1 cellular context compared by ENCODE assay signal in the genomic region with DNA sequence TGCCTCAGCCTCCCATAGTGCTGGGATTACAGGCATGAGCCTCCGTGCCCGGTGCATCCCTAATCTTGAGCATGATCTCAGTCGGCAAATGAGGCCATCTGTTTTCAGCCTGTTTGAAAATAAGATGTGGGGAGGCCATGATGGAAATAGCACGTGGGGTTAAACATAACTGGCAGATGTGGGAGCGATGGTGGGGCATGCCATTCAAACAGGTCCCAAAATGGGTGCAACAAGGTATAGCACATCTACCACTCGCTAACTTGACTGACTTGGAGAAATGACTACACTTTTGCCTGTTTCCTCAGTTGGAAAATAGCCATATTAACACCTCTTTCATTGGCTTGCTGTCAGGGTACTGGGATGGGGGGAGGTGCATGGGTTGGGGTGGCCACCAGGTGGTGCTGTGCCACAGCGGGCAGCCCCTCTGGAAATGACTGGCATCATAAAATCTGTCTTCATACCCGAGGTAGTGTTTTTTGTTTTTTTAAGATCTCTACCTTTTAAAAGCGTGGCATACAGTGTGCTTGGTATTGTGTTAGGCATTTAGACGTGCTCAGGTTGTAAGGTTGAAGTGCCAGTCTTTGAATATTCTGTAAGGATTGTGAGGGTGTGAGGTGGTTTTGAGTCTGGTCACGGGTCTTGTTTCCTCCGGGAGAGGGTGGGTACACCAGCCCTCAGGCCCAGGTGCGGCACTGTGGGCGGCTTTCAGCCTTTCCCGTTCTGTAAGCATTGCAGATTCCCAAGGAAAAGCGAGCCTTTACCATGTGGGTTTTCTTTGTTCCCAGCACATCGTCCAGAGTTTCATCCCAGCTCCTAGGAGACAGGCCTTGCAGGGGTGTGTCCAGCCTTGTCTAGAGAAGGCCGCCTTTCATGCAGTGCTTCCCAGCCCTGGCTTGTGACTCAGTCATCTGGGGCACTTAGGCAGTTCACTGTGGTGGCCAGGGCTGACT.
TF ChIP-seq lines count a peak whose summit lies in the region.

No MANE protein-coding gene starts in this region.

TF ChIP-seq in SK-N-SH treated with all-trans-retinoic acid at 6 μM for 48 hours, 23 proteins besides CTCF, POLR2A, EP300 and RAD21 (continued from another document):
- TF ChIP-seq, protein P1, sequence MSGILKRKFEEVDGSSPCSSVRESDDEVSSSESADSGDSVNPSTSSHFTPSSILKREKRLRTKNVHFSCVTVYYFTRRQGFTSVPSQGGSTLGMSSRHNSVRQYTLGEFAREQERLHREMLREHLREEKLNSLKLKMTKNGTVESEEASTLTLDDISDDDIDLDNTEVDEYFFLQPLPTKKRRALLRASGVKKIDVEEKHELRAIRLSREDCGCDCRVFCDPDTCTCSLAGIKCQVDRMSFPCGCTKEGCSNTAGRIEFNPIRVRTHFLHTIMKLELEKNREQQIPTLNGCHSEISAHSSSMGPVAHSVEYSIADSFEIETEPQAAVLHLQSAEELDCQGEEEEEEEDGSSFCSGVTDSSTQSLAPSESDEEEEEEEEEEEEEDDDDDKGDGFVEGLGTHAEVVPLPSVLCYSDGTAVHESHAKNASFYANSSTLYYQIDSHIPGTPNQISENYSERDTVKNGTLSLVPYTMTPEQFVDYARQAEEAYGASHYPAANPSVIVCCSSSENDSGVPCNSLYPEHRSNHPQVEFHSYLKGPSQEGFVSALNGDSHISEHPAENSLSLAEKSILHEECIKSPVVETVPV (CRISPR knock-in tag; IDR thresholded peaks at IDR 0.05): peak; percentile 80
- no peak for TF ChIP-seq CSDC2 (CRISPR knock-in tag; IDR thresholded peaks at IDR 0.05)
- TF ChIP-seq ZNF8 (CRISPR knock-in tag; IDR thresholded peaks at IDR 0.05): peak; percentile 11; the same call in 1 of the 2 replicates
